Comparison of ENCODE assay signal across 1 cellular context in the genomic region with DNA sequence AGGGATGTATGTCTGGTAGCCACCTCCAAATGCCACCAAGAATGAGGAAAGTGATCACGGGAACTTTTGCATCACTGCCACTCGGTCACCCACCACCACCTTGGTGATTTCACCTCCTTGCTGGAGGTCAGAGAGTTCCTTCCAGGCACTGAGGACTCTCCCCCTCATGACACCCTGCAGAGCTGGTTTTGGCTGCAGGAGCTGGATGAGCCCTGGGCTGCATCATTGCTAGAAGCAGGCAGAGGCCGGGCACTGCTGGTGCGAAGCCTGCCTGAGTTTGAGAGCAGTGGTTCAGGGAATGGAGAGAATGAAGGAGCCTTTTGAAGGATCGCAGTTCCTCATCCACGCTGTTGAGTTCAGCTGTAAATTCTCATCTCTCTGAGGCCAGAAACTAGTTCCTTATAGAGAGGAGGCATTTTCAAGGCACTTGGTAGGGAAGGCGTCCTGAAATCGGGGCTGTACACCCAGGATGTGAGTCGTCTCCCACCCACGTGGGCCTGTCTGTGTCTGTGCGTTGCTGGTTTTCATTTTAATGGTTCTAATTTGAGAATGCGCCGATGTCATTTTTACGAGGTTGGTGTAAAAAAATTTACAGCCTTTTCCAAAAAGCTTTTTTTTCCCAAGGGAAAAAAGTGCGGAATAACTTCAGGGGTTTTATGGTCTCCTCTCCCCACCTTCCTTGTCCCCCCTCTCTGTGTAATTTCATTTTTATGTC.
A peak's percentile ranks its signal among the peaks of the same experiment; 100 is the strongest.
TF ChIP-seq lines count a peak whose summit lies in the region.

No MANE protein-coding gene starts in this region.

TF ChIP-seq in HepG2, 621 proteins besides CTCF, POLR2A, EP300 and RAD21:
- TF ChIP-seq ZNF883 (CRISPR knock-in tag; IDR thresholded peaks at IDR 0.05; ENCODE audit: not compliant biosample characterization) (peak; percentile 33), DZIP1 (CRISPR knock-in tag; IDR thresholded peaks at IDR 0.05) (no peak), ZBTB7A (CRISPR knock-in tag; IDR thresholded peaks at IDR 0.05) (no peak), AGO2 (optimal IDR thresholded peaks at IDR 0.05; ENCODE audit: low read depth, low read length) (peak; percentile 36), RBM22 (optimal IDR thresholded peaks at IDR 0.05; ENCODE audit: low read length) (peak; percentile 23), ZNF383 (CRISPR knock-in tag; IDR thresholded peaks at IDR 0.05; ENCODE audit: borderline replicate concordance) (no peak), ZNF143 (CRISPR knock-in tag; IDR thresholded peaks at IDR 0.05) (no peak), ZMYM2 (CRISPR knock-in tag; IDR thresholded peaks at IDR 0.05) (no peak), ZNF687 (CRISPR knock-in tag; IDR thresholded peaks at IDR 0.05) (peak; percentile 9; the same call in 1 of the 2 replicates), NFRKB (IDR thresholded peaks at IDR 0.05) (no peak)
